1 cellular context compared by ENCODE assay signal in genomic region chr2:1817256-1818127, GRCh38.
TF ChIP-seq lines count a peak whose summit lies in the region.

No MANE protein-coding gene starts in this region.

TF ChIP-seq in H1, 55 proteins besides CTCF, POLR2A, EP300 and RAD21 (continued from another document):
- TF ChIP-seq CEBPB (IDR thresholded peaks at IDR 0.05; ENCODE audit: low read depth, low read length) = no peak
- no peak for TF ChIP-seq KDM1A (IDR thresholded peaks at IDR 0.05; ENCODE audit: borderline replicate concordance, low read length)
- no peak for TF ChIP-seq CHD7 (IDR thresholded peaks at IDR 0.05; ENCODE audit: insufficient replicate concordance, low read length)
- no peak for TF ChIP-seq SP1 (IDR thresholded peaks at IDR 0.05; ENCODE audit: low read depth, low read length)
- TF ChIP-seq TCF12 (IDR thresholded peaks at IDR 0.05; ENCODE audit: low read depth, low read length) = 0 out of 2 replicates have a peak, but pooled peaks have one; percentile 52
- 0 out of 2 replicates have a peak, but pooled peaks have one; percentile 18 for TF ChIP-seq EGR1 (IDR thresholded peaks at IDR 0.05; ENCODE audit: borderline replicate concordance, low read depth, low read length)
- peak; percentile 70; the same call in 1 of the 2 replicates for TF ChIP-seq GABPA (IDR thresholded peaks at IDR 0.05; ENCODE audit: borderline replicate concordance, insufficient read depth, low read length)
- TF ChIP-seq MAFK (IDR thresholded peaks at IDR 0.05; ENCODE audit: low read depth, low read length) = no peak
